In genomic region chr11:45885921-45886721, GRCh38 we compare ENCODE assay signal across 9 cellular contexts. TPM values are rescaled to one million over a fixed set of nuclear protein-coding genes. Genes with fewer than 3 reads are reported as not detected.
A peak's percentile ranks its signal among the peaks of the same experiment; 100 is the strongest.
DNase-seq lines count a peak whose midpoint lies in the region; TF ChIP-seq lines count a peak whose summit lies in the region.
"Had no signal": no experiment of that assay in that cellular context is flagged by ENCODE, and none has a peak within 500 bp of the region (broad histone marks: within the 10 kb centered on the region; RNA-seq: fewer than 3 reads in every experiment).

No MANE protein-coding gene starts in this region.

- peaks cover 5% of the 10 kb centered on the region for H3K36me3 ChIP-seq in endodermal cell (ENCODE audit: control insufficient read depth, insufficient read depth, low read length)
- H3K36me3 ChIP-seq in neuron (ENCODE audit: insufficient read depth, low read length): peaks cover 5% of the 10 kb centered on the region

- H3K27ac Mint-ChIP-seq in endodermal cell: no peak overlapping the region
- H3K27ac Mint-ChIP-seq: activated naive CD8-positive, alpha-beta T cell had no signal

- H3K4me3 ChIP-seq in endodermal cell (ENCODE audit: low read length) (peak overlapping the region; percentile 68), neuron (ENCODE audit: low read length) (peak overlapping the region; percentile 64)

- no peak overlapping the region for H3K9ac ChIP-seq in endodermal cell (ENCODE audit: extremely low read depth, low read length, poor library complexity, severe bottlenecking)

- DNase-seq in DMS79 (lab: John Stamatoyannopoulos, UW) (peak; percentile 14), NCI-H526 (lab: John Stamatoyannopoulos, UW) (peak; percentile 37 to 79), endodermal cell (peak; percentile 84), GM03348 (ENCODE audit: low spot score) (no peak), A172 (ENCODE audit: low spot score) (no peak), RPMI8226 (no peak), foreskin melanocyte (no peak)

- 9 to 15% methylated on average over 6 to 40 of the region's 43 CpGs for WGBS in endodermal cell (ENCODE audit: insufficient coverage in 1 of 2, insufficient read length in 1 of 2), 2 experiments

- peak overlapping the region; percentile 92 for H2AFZ ChIP-seq in neuron (ENCODE audit: low read depth, low read length)

- peaks cover 15% of the 10 kb centered on the region for H3K27me3 ChIP-seq in endodermal cell (ENCODE audit: control insufficient read depth, insufficient read depth, low read length, poor library complexity, severe bottlenecking)
- no peaks in the 10 kb centered on the region for H3K27me3 ChIP-seq in neuron (ENCODE audit: insufficient read depth, low read length)

- peak overlapping the region; percentile 56 for H3K4me3 Mint-ChIP-seq in endodermal cell

- H3K4me1 Mint-ChIP-seq in endodermal cell: peaks cover 2% of the 10 kb centered on the region

- H3K27ac ChIP-seq in endodermal cell (ENCODE audit: low read depth, low read length): no peak overlapping the region

- no peaks in the 10 kb centered on the region for H3K9me3 ChIP-seq in endodermal cell (ENCODE audit: control insufficient read depth, low read length)
- no peaks in the 10 kb centered on the region for H3K9me3 ChIP-seq in neuron (ENCODE audit: low read length)

- no peak for TF ChIP-seq CTCF in endodermal cell (conservative IDR thresholded peaks at IDR 0.05)

- no peaks in the 10 kb centered on the region for H3K36me3 Mint-ChIP-seq in endodermal cell (ENCODE audit: low read depth)

- H3K27me3 Mint-ChIP-seq in endodermal cell (ENCODE audit: insufficient read depth): peaks cover 15% of the 10 kb centered on the region

- H3K4me1 ChIP-seq in endodermal cell (ENCODE audit: control insufficient read depth, insufficient read depth, low read length) (no peaks in the 10 kb centered on the region), neuron (ENCODE audit: insufficient read depth, low read length) (peaks cover 10% of the 10 kb centered on the region)

- H3K9me3 Mint-ChIP-seq in endodermal cell: no peaks in the 10 kb centered on the region

RNA-seq across cellular contexts. Expression of gene MAPK8IP1, which starts 0.7 kb away (rescaled TPM):
- 10 to 100 TPM; 11.2 to 12.8 TPM for total RNA-seq in endodermal cell
- polyA plus RNA-seq in endodermal cell (2013, experiment 1 of 2): 23.9 TPM
- polyA plus RNA-seq in endodermal cell (2013, experiment 2 of 2): 18.4 TPM
- 24.0 and 24.2 TPM in 2 replicates for total RNA-seq in A172 (2014; rRNA removed; shearing (Covaris generic))

RNA-seq across cellular contexts. Expression of gene FREY1, which starts 20.9 kb away (rescaled TPM):
- total RNA-seq in endodermal cell: 1 to 10 TPM; 1.1 to 1.5 TPM
- 1.2 TPM for polyA plus RNA-seq in endodermal cell (2013, experiment 1 of 2)
- polyA plus RNA-seq in endodermal cell (2013, experiment 2 of 2): not detected
- 0.24 and 0.26 TPM in 2 replicates for total RNA-seq in A172 (2014; rRNA removed; shearing (Covaris generic))

RNA-seq across cellular contexts. Expression of gene PEX16, which starts 31.6 kb away (rescaled TPM):
- total RNA-seq in endodermal cell: 10 to 100 TPM; 32.2 to 37.8 TPM
- 22.9 TPM for polyA plus RNA-seq in endodermal cell (2013, experiment 1 of 2)
- 18.8 TPM for polyA plus RNA-seq in endodermal cell (2013, experiment 2 of 2)
- total RNA-seq in A172 (2014; rRNA removed; shearing (Covaris generic)): 37.7 and 48.0 TPM in 2 replicates

RNA-seq across cellular contexts. Expression of gene LARGE2, which starts 36.3 kb away (rescaled TPM):
- total RNA-seq in endodermal cell: 10 to 100 TPM; 28.5 to 35.2 TPM
- 15.0 TPM for polyA plus RNA-seq in endodermal cell (2013, experiment 1 of 2)
- polyA plus RNA-seq in endodermal cell (2013, experiment 2 of 2): 6.5 TPM
- total RNA-seq in A172 (2014; rRNA removed; shearing (Covaris generic)): not detected in 2 replicates

RNA-seq across cellular contexts. Expression of gene CRY2, which starts 38.8 kb away (rescaled TPM):
- total RNA-seq in endodermal cell: 10 to 100 TPM; 19.8 to 20.1 TPM
- polyA plus RNA-seq in endodermal cell (2013, experiment 1 of 2): 14.0 TPM
- polyA plus RNA-seq in endodermal cell (2013, experiment 2 of 2): 10.8 TPM
- 7.4 and 8.1 TPM in 2 replicates for total RNA-seq in A172 (2014; rRNA removed; shearing (Covaris generic))

Comparison
In these comparisons a context has a peak if more than half of its experiments do, and no peak if none do; other contexts are left out.
1. DNase-seq: peak in DMS79 (single experiment), NCI-H526 (2 of 2) and endodermal cell (single experiment); none in GM03348 (single experiment), A172 (single experiment), RPMI8226 (single experiment) and foreskin melanocyte (single experiment).